In the genomic region with DNA sequence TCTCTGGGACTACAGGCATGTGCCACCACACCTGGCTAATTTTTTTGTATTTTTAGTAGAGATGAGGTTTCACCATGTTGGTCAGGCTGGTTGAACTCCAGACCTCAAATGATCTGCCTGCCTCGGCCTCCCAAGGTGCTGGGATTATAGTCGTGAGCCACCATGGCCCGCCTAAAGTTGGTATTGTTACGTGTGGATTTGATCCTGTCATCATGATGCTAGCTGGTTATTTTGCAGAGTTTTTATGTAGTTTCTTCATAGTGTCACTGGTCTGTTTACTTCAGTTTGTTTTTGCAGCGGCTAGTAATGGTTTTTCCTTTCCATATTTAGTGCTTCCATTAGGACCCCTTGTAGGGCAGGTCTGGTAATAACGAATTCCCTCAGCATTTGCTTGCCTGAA, we compare ENCODE assay signal across 23 cellular contexts.
"Had no signal": no experiment of that assay in that cellular context is flagged by ENCODE, and none has a peak within 500 bp of the region (broad histone marks: within the 10 kb centered on the region; RNA-seq: fewer than 3 reads in every experiment).

No MANE protein-coding gene starts in this region.

- H3K9me3 ChIP-seq: colonic mucosa, esophagus squamous epithelium, gastrocnemius medialis had no signal

- H3K27me3 ChIP-seq: colonic mucosa, dorsolateral prefrontal cortex, foreskin keratinocyte, gastrocnemius medialis, heart left ventricle had no signal

- H3K4me3 Mint-ChIP-seq: dendritic cell treated with granulocyte-macrophage colony-stimulating factor and Interleukin-4, amounts not matched to agents 40 ng/mL and 50 ng/mL, for 4 days; effector memory CD8-positive, alpha-beta T cell; endodermal cell had no signal

- H3K27ac ChIP-seq: colonic mucosa, coronary artery, dorsolateral prefrontal cortex, epithelial cell of prostate, esophagus muscularis mucosa, esophagus squamous epithelium, foreskin keratinocyte, gastrocnemius medialis, gastroesophageal sphincter, heart left ventricle had no signal

- H3K4me3 ChIP-seq: colonic mucosa, coronary artery, dorsolateral prefrontal cortex, esophagus muscularis mucosa, esophagus squamous epithelium, gastrocnemius medialis, gastroesophageal sphincter, heart left ventricle had no signal

- H3K36me3 ChIP-seq: colonic mucosa, esophagus muscularis mucosa, esophagus squamous epithelium, gastrocnemius medialis, gastroesophageal sphincter, heart left ventricle had no signal

- H3K9me3 Mint-ChIP-seq: dendritic cell treated with granulocyte-macrophage colony-stimulating factor and Interleukin-4, amounts not matched to agents 40 ng/mL and 50 ng/mL, for 4 days; effector memory CD8-positive, alpha-beta T cell had no signal

- H3K27ac Mint-ChIP-seq: dendritic cell treated with granulocyte-macrophage colony-stimulating factor and Interleukin-4, amounts not matched to agents 40 ng/mL and 50 ng/mL, for 4 days; effector memory CD8-positive, alpha-beta T cell; endodermal cell had no signal

- ATAC-seq: effector memory CD8-positive, alpha-beta T cell; esophagus mucosa; foreskin keratinocyte; gastrocnemius medialis; gastroesophageal sphincter; heart left ventricle had no signal

- DNase-seq: colonic mucosa; cortex of kidney; dermis blood vessel endothelial cell; dorsolateral prefrontal cortex; effector CD4-positive, alpha-beta T cell; effector CD8-positive, alpha-beta T cell; effector memory CD4-positive, alpha-beta T cell; effector memory CD8-positive, alpha-beta T cell; endodermal cell; erythroblast; esophagus squamous epithelium; foreskin fibroblast; foreskin keratinocyte; foreskin melanocyte; gastrocnemius medialis; glutamatergic neuron; heart left ventricle had no signal

- H3K4me1 Mint-ChIP-seq: endodermal cell had no signal

- H3K4me1 ChIP-seq: colonic mucosa, esophagus muscularis mucosa, esophagus squamous epithelium, foreskin keratinocyte, gastrocnemius medialis, gastroesophageal sphincter, heart left ventricle had no signal
